In genomic region chr11:65574963-65575567, GRCh38 we compare ENCODE assay signal across 8 cellular contexts. TPM values are rescaled to one million over a fixed set of nuclear protein-coding genes. Genes with fewer than 3 reads are reported as not detected.
A peak's percentile ranks its signal among the peaks of the same experiment; 100 is the strongest.
DNase-seq lines count a peak whose midpoint lies in the region; ATAC-seq and TF ChIP-seq lines count a peak whose summit lies in the region.

No MANE protein-coding gene starts in this region.

- DNase-seq in GM06990 (ENCODE audit: extremely low read depth, insufficient read length) (no peak), NCI-H2227 (lab: John Stamatoyannopoulos, UW; ENCODE audit: unreplicated experiment) (peak; percentile 51), mucosa of descending colon (peak; percentile 59 to 74 (median 71)), islet precursor cell (no peak), retina (no peak)
- DNase-seq in central memory CD8-positive, alpha-beta T cell (ENCODE audit: low spot score in 2 of 2), result no peak

- no peaks in the 10 kb centered on the region for H3K9me3 ChIP-seq in mucosa of descending colon

- H3K9me3 Mint-ChIP-seq in central memory CD8-positive, alpha-beta T cell, result no peaks in the 10 kb centered on the region

- H3K27ac Mint-ChIP-seq in central memory CD8-positive, alpha-beta T cell (ENCODE audit: low read depth), result peak overlapping the region; percentile 99

- H3K36me3 ChIP-seq in GM06990 (ENCODE audit: control insufficient read depth, insufficient read depth, low read length) (peaks cover 12% of the 10 kb centered on the region), mucosa of descending colon (ENCODE audit: low read depth) (no peaks in the 10 kb centered on the region)

- H3K27me3 ChIP-seq in GM06990 (replicated peaks; ENCODE audit: control insufficient read depth, insufficient read depth, low read length), result no peaks in the 10 kb centered on the region

- peaks cover 72% of the 10 kb centered on the region for H3K4me1 Mint-ChIP-seq in central memory CD8-positive, alpha-beta T cell

- peak overlapping the region; percentile 90 for H3K4me3 ChIP-seq in GM06990 (replicated peaks; ENCODE audit: low read depth, low read length)
- H3K4me3 ChIP-seq in mucosa of descending colon, result peak overlapping the region; percentile 27

- H3K36me3 Mint-ChIP-seq in central memory CD8-positive, alpha-beta T cell (ENCODE audit: insufficient read depth), result peaks cover 38% of the 10 kb centered on the region

- peaks cover 63% of the 10 kb centered on the region for H3K4me1 ChIP-seq in mucosa of descending colon (ENCODE audit: low read depth)

- peak overlapping the region; percentile 97 for H3K4me3 Mint-ChIP-seq in central memory CD8-positive, alpha-beta T cell

- intact Hi-C loops in mucosa of descending colon (cut with DNase I, micrococcal nuclease), result no loop called here

- no peaks in the 10 kb centered on the region for H3K27me3 Mint-ChIP-seq in central memory CD8-positive, alpha-beta T cell

- TF ChIP-seq CTCF in GM06990 (IDR thresholded peaks at IDR 0.05; ENCODE audit: insufficient read depth, low read length, poor library complexity, severe bottlenecking), result no peak
- TF ChIP-seq CTCF in mucosa of descending colon (IDR thresholded peaks at IDR 0.05), result no peak

- peak; percentile 9 for ATAC-seq in central memory CD8-positive, alpha-beta T cell (replicated peaks; ENCODE audit: extremely low read depth, poor library complexity, severe bottlenecking)
- ATAC-seq in mucosa of descending colon (peak; percentile 7), GM19351 (IDR thresholded peaks at IDR 0.05; ENCODE audit: unreplicated experiment) (no peak), HG03354 (IDR thresholded peaks at IDR 0.05; ENCODE audit: poor library complexity, severe bottlenecking, unreplicated experiment) (no peak)

RNA-seq across cellular contexts. Expression of gene EHBP1L1, which starts 0.8 kb away (rescaled TPM):
- total RNA-seq in mucosa of descending colon, result 100 to 1,000 TPM in 1 of 3 donors, 10 to 100 TPM in 2; 65.8 to 208 (median 65.9) TPM

RNA-seq across cellular contexts. Expression of gene FAM89B, which starts 2.7 kb away (rescaled TPM):
- total RNA-seq in mucosa of descending colon, result 10 to 100 TPM; 26.4 to 61.2 (median 28.5) TPM

RNA-seq across cellular contexts. Expression of gene ZNRD2, which starts 4.8 kb away (rescaled TPM):
- 10 to 100 TPM; 20.9 to 24.6 (median 21.0) TPM for total RNA-seq in mucosa of descending colon

RNA-seq across cellular contexts. Expression of gene LTBP3, which starts 16.9 kb away (rescaled TPM):
- 100 to 1,000 TPM in 1 of 3 donors, 10 to 100 TPM in 2; 22.6 to 133 (median 36.7) TPM for total RNA-seq in mucosa of descending colon

RNA-seq across cellular contexts. Expression of gene KCNK7, which starts 20.5 kb away (rescaled TPM):
- total RNA-seq in mucosa of descending colon, result 1 to 10 TPM in 2 of 3 donors, under 1 TPM in 1; 0.49 to 1.7 (median 1.5) TPM

Comparison
In these comparisons a context has a peak if more than half of its experiments do, and no peak if none do; other contexts are left out.
1. DNase-seq: peak in NCI-H2227 (single experiment) and mucosa of descending colon (3 of 3); none in GM06990 (single experiment), central memory CD8-positive, alpha-beta T cell (0 of 2), islet precursor cell (single experiment) and retina (single experiment).
2. ATAC-seq: peak in central memory CD8-positive, alpha-beta T cell (single experiment) and mucosa of descending colon (single experiment); none in GM19351 (single experiment) and HG03354 (single experiment).